23 cellular contexts compared by ENCODE assay signal in the genomic region with DNA sequence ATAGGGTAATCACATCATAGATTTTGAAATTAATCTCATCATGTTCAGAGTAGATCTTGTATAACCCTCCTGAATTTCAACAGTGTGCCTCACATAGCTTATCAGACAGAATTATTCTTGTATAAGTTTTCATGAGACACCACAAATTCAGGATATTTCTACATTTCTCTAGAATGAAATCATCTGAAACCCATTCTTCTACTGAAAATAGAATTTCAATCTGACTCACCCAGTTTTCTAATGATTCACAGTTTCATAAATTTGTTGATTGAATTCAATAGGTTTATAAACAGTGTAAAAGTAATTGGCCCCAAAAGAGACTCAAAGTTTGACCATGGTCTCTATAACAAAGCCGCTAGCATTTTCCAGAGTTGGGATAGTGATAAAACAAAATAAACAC.
"Had no signal": no experiment of that assay in that cellular context is flagged by ENCODE, and none has a peak within 500 bp of the region (broad histone marks: within the 10 kb centered on the region; RNA-seq: fewer than 3 reads in every experiment).

No MANE protein-coding gene starts in this region.

- DNase-seq: activated B cell treated with CpG ODN at 0.5 μM for 24 hours; activated CD4-positive, alpha-beta T cell treated with anti-CD3 and anti-CD28 coated beads for 1 hour; activated CD4-positive, alpha-beta T cell treated with anti-CD3 and anti-CD28 coated beads, Interleukin-2, amount 10 ng/mL, durations not matched to agents 24 days and 14 days; activated CD4-positive, alpha-beta T cell treated with anti-CD3 and anti-CD28 coated beads, Interleukin-2, amount 50 U/mL, for 48 hours; activated CD8-positive, alpha-beta memory T cell treated with anti-CD3 and anti-CD28 coated beads, Interleukin-2, amount 10 ng/mL, durations not matched to agents 7 days and 5 days; activated gamma-delta T cell treated with Interleukin-2 at 50 U/mL for 16 hours; activated naive CD4-positive, alpha-beta T cell treated with anti-CD3 and anti-CD28 coated beads, Interleukin-2, amount 10 ng/mL, durations not matched to agents 7 days and 5 days; activated naive CD8-positive, alpha-beta T cell treated with anti-CD3 and anti-CD28 coated beads for 36 hours; activated T-cell treated with anti-CD3 and anti-CD28 coated beads, Interleukin-2, amount 50 U/mL, for 24 hours; anterior cingulate cortex; caudate nucleus; Karpas-422; NCI-H1048; NCI-H146; NCI-H187 treated with DMSO at 0.1 percent for 48 hours; NCI-H510A treated with DMSO at 0.1 percent for 48 hours; NCI-H69; RPMI8226; T-cell; T-helper 2 cell; T1000 had no signal

- H3K27ac ChIP-seq: SK-N-MC had no signal

- H3K4me3 ChIP-seq: SK-N-MC had no signal

- ATAC-seq: activated CD8-positive, alpha-beta memory T cell treated with anti-CD3 and anti-CD28 coated beads, Interleukin-2, amount 10 ng/mL, durations not matched to agents 7 days and 5 days; Right ventricle myocardium inferior; T-cell had no signal
